ENCODE assay signal across 8 cellular contexts in genomic region chr3:47824541-47825473, GRCh38. TPM values are rescaled to one million over a fixed set of nuclear protein-coding genes. Genes with fewer than 3 reads are reported as not detected.
DNase-seq lines count a peak whose midpoint lies in the region; ATAC-seq and TF ChIP-seq lines count a peak whose summit lies in the region.

No MANE protein-coding gene starts in this region.

- H3K9me3 ChIP-seq in duodenal mucosa (ENCODE audit: control insufficient read depth in 1 of 2, low read length in 2 of 2) (no peaks in the 10 kb centered on the region), lower lobe of right lung (no peaks in the 10 kb centered on the region)

- CTCF ChIA-PET in BJ (lab: Yijun Ruan, JAX), result interaction anchor here (0.6 to 4.4 kb wide), 23 partner anchors 9 to 333 kb away, joined by 3 to 44 read pairs (median 5); partner anchors contain the start of gene DHX30

- POLR2A ChIA-PET in BJ (lab: Charles Lee), result interaction anchor here (0.6 kb wide), 3 partner anchors 14 to 162 kb away, joined by 3 to 9 read pairs (median 8); no protein-coding TSS in a partner anchor

- H3K27me3 ChIP-seq in BJ (ENCODE audit: control insufficient read depth, insufficient read depth, low read length) (no peaks in the 10 kb centered on the region), duodenal mucosa (ENCODE audit: control insufficient read depth in 1 of 2, insufficient read depth in 2 of 2, low read length in 2 of 2) (no peaks in the 10 kb centered on the region), lower lobe of right lung (ENCODE audit: low read depth) (no peaks in the 10 kb centered on the region)

- H3K4me3 ChIP-seq in BJ (ENCODE audit: low read depth, low read length) (peak overlapping the region; percentile 94), duodenal mucosa (ENCODE audit: low read depth in 1 of 2, low read length in 2 of 2) (peak overlapping the region; percentile 86 to 93), lower lobe of right lung (peak overlapping the region; percentile 98)

- peak overlapping the region; percentile 36 for H3K27ac ChIP-seq in duodenal mucosa (ENCODE audit: low read depth, low read length)
- peak overlapping the region; percentile 85 for H3K27ac ChIP-seq in lower lobe of right lung

- H3K9ac ChIP-seq in duodenal mucosa (ENCODE audit: low read depth in 1 of 2, low read length in 2 of 2), result peak overlapping the region; percentile 82 to 92

- ATAC-seq in GM19043 (IDR thresholded peaks at IDR 0.05; ENCODE audit: low read depth, unreplicated experiment) (peak; percentile 91), HG03354 (IDR thresholded peaks at IDR 0.05; ENCODE audit: poor library complexity, severe bottlenecking, unreplicated experiment) (peak; percentile 91), lower lobe of right lung (peak; percentile 100)

- TF ChIP-seq CTCF in BJ (IDR thresholded peaks at IDR 0.05; ENCODE audit: insufficient read depth, low read depth, low read length), result peak; percentile 53
- TF ChIP-seq CTCF in lower lobe of right lung (IDR thresholded peaks at IDR 0.05), result peak; percentile 92

- H3K4me1 ChIP-seq in duodenal mucosa (ENCODE audit: control insufficient read depth in 1 of 2, insufficient read depth in 2 of 2, low read length in 2 of 2) (peaks cover 14 to 16% of the 10 kb centered on the region in 2 donors), lower lobe of right lung (peaks cover 24% of the 10 kb centered on the region)

- peak; percentile 41 for DNase-seq in BJ (ENCODE audit: low read depth)
- DNase-seq in NCI-H524 (lab: John Stamatoyannopoulos, UW), result peak; percentile 58 to 78
- DNase-seq in activated CD4-positive, alpha-beta T cell treated with anti-CD3 and anti-CD28 coated beads, Interleukin-2, amount 50 U/mL, for 4 hours, result peak; percentile 56 to 64
- peak; percentile 84 for DNase-seq in lower lobe of right lung
- DNase-seq in stimulated activated CD4-positive, alpha-beta T cell treated with anti-CD3 and anti-CD28 coated beads, TNF-alpha, amount 100 ng/mL, for 24 hours (ENCODE audit: low read depth in 3 of 3), result peak; percentile 51 to 72 (median 71)

- peaks cover 8% of the 10 kb centered on the region for H3K36me3 ChIP-seq in BJ (ENCODE audit: control insufficient read depth, insufficient read depth, low read length)
- peaks cover 6 to 27% of the 10 kb centered on the region in 2 donors for H3K36me3 ChIP-seq in duodenal mucosa (ENCODE audit: control insufficient read depth in 1 of 2, insufficient read depth in 2 of 2, low read length in 2 of 2)
- H3K36me3 ChIP-seq in lower lobe of right lung, result peaks cover 55% of the 10 kb centered on the region

- intact Hi-C loops in lower lobe of right lung (cut with DNase I), result no loop called here

RNA-seq across cellular contexts. Expression of gene DHX30, which starts 21.9 kb away (rescaled TPM):
- 31.8 and 53.4 TPM in 2 replicates for polyA plus RNA-seq in BJ (2011; rRNA removed)
- 45.4 and 64.0 TPM in 2 replicates for polyA minus RNA-seq in BJ (2011; rRNA and poly(A)+ RNA removed)
- total RNA-seq in lower lobe of right lung, result 54.6 TPM

RNA-seq across cellular contexts. Expression of gene SMARCC1, which starts 43.1 kb away (rescaled TPM):
- polyA plus RNA-seq in BJ (2011; rRNA removed), result 14.8 and 25.8 TPM in 2 replicates
- polyA minus RNA-seq in BJ (2011; rRNA and poly(A)+ RNA removed), result 53.1 and 61.0 TPM in 2 replicates
- total RNA-seq in lower lobe of right lung, result 53.9 TPM

Comparison
In these comparisons a context has a peak if more than half of its experiments do, and no peak if none do; other contexts are left out.
1. Peak in every context shown above with its lines: DNase-seq, ATAC-seq, H3K4me3 ChIP-seq and H3K27ac ChIP-seq.